In the genomic region with DNA sequence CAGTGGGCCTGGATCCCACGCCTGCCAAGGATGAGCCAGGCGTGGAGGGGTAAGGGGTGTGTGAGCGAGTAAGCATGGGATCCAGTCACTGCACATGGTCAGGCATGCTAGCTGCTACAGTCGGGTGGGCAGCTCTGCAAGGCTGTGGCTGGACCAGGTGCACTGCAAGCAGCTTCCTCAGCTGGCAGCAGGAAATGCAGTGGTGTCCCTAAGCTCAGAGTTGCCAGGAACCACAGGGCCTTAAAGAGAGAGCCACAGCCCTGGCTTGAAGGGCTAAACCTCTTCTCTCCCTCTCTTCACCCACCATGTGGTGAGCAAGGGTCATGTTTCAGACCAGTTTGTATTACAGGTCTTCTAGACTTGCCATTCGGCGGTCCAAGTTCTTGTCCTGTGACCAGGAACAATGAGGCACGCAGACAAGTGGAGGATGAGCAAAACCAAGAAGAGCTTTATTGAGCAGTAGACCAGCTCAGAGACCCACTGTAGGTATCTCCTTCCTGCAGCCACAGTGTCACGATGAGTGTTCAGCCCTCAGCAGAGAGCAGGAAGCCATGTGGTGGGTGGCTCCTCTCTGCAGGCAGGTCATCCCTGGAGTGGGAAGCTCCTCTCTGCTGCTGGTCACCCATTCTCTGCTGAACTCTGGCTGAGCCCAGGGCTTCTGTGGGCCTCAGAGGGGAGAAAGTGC, we compare ENCODE assay signal across 15 cellular contexts.
DNase-seq lines count a peak whose midpoint lies in the region; ATAC-seq and TF ChIP-seq lines count a peak whose summit lies in the region.
"Had no signal": no experiment of that assay in that cellular context is flagged by ENCODE, and none has a peak within 500 bp of the region (broad histone marks: within the 10 kb centered on the region; RNA-seq: fewer than 3 reads in every experiment).

No MANE protein-coding gene starts in this region.

- no peaks in the 10 kb centered on the region for H4K20me1 ChIP-seq in IMR-90 (ENCODE audit: insufficient read depth, low read length)

- no peak overlapping the region for H2AK9ac ChIP-seq in IMR-90 (replicated peaks; ENCODE audit: low read depth, low read length, poor library complexity)

- H3K36me3 ChIP-seq in IMR-90 (ENCODE audit: control insufficient read depth, insufficient read depth, low read length) (no peaks in the 10 kb centered on the region), upper lobe of right lung (no peaks in the 10 kb centered on the region)
- H3K36me3 ChIP-seq: SJCRH30 had no signal

- H3K18ac ChIP-seq in IMR-90 (ENCODE audit: low read depth, low read length), result no peak overlapping the region

- peaks cover 18% of the 10 kb centered on the region for H3K9me3 ChIP-seq in IMR-90 (ENCODE audit: control insufficient read depth, insufficient read depth, low read length)
- H3K9me3 ChIP-seq in upper lobe of right lung, result no peaks in the 10 kb centered on the region
- H3K9me3 ChIP-seq: SJCRH30 had no signal

- intact Hi-C loops in IMR-90 (cut with micrococcal nuclease), result no loop called here
- intact Hi-C loops in upper lobe of right lung (cut with DNase I), result no loop called here

- no peak overlapping the region for H3K4ac ChIP-seq in IMR-90 (ENCODE audit: low read depth, low read length)

- CTCF ChIA-PET in IMR-90 (lab: Yijun Ruan, JAX), result no interaction called here

- TF ChIP-seq POLR2A in IMR-90 (IDR thresholded peaks at IDR 0.05; ENCODE audit: low read depth, low read length), result no peak

- H2BK15ac ChIP-seq in IMR-90 (ENCODE audit: low read depth, low read length), result no peak overlapping the region

- no TSS peak for BruUV-seq in IMR-90 (replicated peaks; lab: Mats Ljungman, UMichigan)

- H2BK5ac ChIP-seq in IMR-90 (ENCODE audit: low read depth, low read length, poor library complexity, severe bottlenecking), result no peak overlapping the region

- H3K4me1 ChIP-seq in IMR-90 (ENCODE audit: control insufficient read depth, insufficient read depth, low read length), result no peaks in the 10 kb centered on the region
- H3K4me1 ChIP-seq in upper lobe of right lung, result no peaks in the 10 kb centered on the region
- H3K4me1 ChIP-seq: SJCRH30 had no signal

- TF ChIP-seq CTCF in IMR-90 (conservative IDR thresholded peaks at IDR 0.05; ENCODE audit: low read depth, low read length) (no peak), upper lobe of right lung (IDR thresholded peaks at IDR 0.05) (no peak)

- DNase-seq in IMR-90 (no peak), upper lobe of right lung (no peak), DMS53 (lab: John Stamatoyannopoulos, UW) (no peak), left lobe of liver (ENCODE audit: low spot score) (no peak)
- DNase-seq: activated naive CD4-positive, alpha-beta T cell treated with anti-CD3 and anti-CD28 coated beads, Interleukin-2, amount 10 ng/mL, durations not matched to agents 7 days and 5 days; activated T-cell treated with anti-CD3 and anti-CD28 coated beads for 4 hours; immature natural killer cell; KG1; NCI-H446; SJCRH30; T1000 had no signal

- H4K5ac ChIP-seq in IMR-90 (ENCODE audit: low read depth, low read length), result no peak overlapping the region

- H2AFZ ChIP-seq in IMR-90 (replicated peaks; ENCODE audit: low read length, poor library complexity), result peak overlapping the region; percentile 14

- 68% methylated on average over 6 of the region's 8 CpGs; no CpG with 5 or more reads in 1 of the 2 experiments for WGBS in IMR-90 (ENCODE audit: extremely low coverage in 2 of 2, insufficient read length in 1 of 2), 2 experiments

- H3K4me2 ChIP-seq in IMR-90 (ENCODE audit: low read depth, low read length), result no peak overlapping the region

- H3K79me1 ChIP-seq in IMR-90 (ENCODE audit: low read depth in 1 of 2, low read length in 2 of 2), result no peaks in the 10 kb centered on the region

- no peak overlapping the region for H2BK20ac ChIP-seq in IMR-90 (ENCODE audit: low read depth, low read length)

- no peak overlapping the region for H3K23ac ChIP-seq in IMR-90 (ENCODE audit: low read depth, low read length)

- H3K4me3 ChIP-seq in IMR-90 (ENCODE audit: insufficient read depth, low read depth, low read length) (no peak overlapping the region), upper lobe of right lung (no peak overlapping the region)
- H3K4me3 ChIP-seq: SJCRH30 had no signal

- H3K14ac ChIP-seq in IMR-90 (replicated peaks; ENCODE audit: low read depth, low read length), result no peak overlapping the region

- H2BK120ac ChIP-seq in IMR-90 (ENCODE audit: low read depth, low read length), result no peak overlapping the region

- H3K9me1 ChIP-seq in IMR-90 (ENCODE audit: insufficient read depth, low read length), result no peaks in the 10 kb centered on the region

- in situ Hi-C loops in IMR-90 (cut with MboI; ENCODE audit: low sequenced_read_pairs), result no loop called here

- H4K91ac ChIP-seq in IMR-90 (ENCODE audit: insufficient read depth, low read depth, low read length), result no peak overlapping the region

- H4K8ac ChIP-seq in IMR-90 (ENCODE audit: low read depth in 2 of 2, low read length in 2 of 2), result no peak overlapping the region

- no peak for TF ChIP-seq RAD21 in IMR-90 (IDR thresholded peaks at IDR 0.05; ENCODE audit: low read length)

- no peaks in the 10 kb centered on the region for H3K27me3 ChIP-seq in IMR-90 (ENCODE audit: control insufficient read depth, insufficient read depth, low read length)
- H3K27me3 ChIP-seq in upper lobe of right lung, result no peaks in the 10 kb centered on the region
- H3K27me3 ChIP-seq: SJCRH30 had no signal

- no peak overlapping the region for H2AK5ac ChIP-seq in IMR-90 (ENCODE audit: low read depth, low read length)

- dilution Hi-C loops in IMR-90 (cut with HindIII; ENCODE audit: low sequenced_read_pairs, unreplicated experiment), result no loop called here

- peak; percentile 56 for ATAC-seq in GM19324 (IDR thresholded peaks at IDR 0.05; ENCODE audit: low FRiP score, unreplicated experiment)
- ATAC-seq in HG02759 (IDR thresholded peaks at IDR 0.05; ENCODE audit: unreplicated experiment), result peak; percentile 66
- ATAC-seq in IMR-90 (ENCODE audit: low read depth), result no peak
- peak; percentile 29 for ATAC-seq in upper lobe of right lung
- no peak for ATAC-seq in GM18520 (IDR thresholded peaks at IDR 0.05; ENCODE audit: unreplicated experiment)
- no peak for ATAC-seq in left lobe of liver
- ATAC-seq: right cardiac atrium had no signal

- H3K56ac ChIP-seq in IMR-90 (ENCODE audit: extremely low read depth, insufficient read depth, low read length), result no peak overlapping the region

- H3K9ac ChIP-seq in IMR-90 (ENCODE audit: low read depth, low read length), result no peak overlapping the region

- POLR2A ChIA-PET in IMR-90 (lab: Charles Lee; ENCODE audit: unreplicated experiment), result no interaction called here

- no peak overlapping the region for H3K27ac ChIP-seq in IMR-90 (ENCODE audit: insufficient read depth, low read length)
- no peak overlapping the region for H3K27ac ChIP-seq in upper lobe of right lung
- H3K27ac ChIP-seq: SJCRH30 had no signal

TF ChIP-seq in IMR-90, 13 proteins besides CTCF, POLR2A, EP300 and RAD21:
- TF ChIP-seq BHLHE40 (IDR thresholded peaks at IDR 0.05; ENCODE audit: low read depth, low read length), result no peak
- TF ChIP-seq, protein P1, sequence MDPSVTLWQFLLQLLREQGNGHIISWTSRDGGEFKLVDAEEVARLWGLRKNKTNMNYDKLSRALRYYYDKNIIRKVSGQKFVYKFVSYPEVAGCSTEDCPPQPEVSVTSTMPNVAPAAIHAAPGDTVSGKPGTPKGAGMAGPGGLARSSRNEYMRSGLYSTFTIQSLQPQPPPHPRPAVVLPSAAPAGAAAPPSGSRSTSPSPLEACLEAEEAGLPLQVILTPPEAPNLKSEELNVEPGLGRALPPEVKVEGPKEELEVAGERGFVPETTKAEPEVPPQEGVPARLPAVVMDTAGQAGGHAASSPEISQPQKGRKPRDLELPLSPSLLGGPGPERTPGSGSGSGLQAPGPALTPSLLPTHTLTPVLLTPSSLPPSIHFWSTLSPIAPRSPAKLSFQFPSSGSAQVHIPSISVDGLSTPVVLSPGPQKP (IDR thresholded peaks at IDR 0.05; ENCODE audit: borderline replicate concordance, low read depth, low read length), result no peak
- no peak for TF ChIP-seq CHD1 (IDR thresholded peaks at IDR 0.05; ENCODE audit: low read depth, low read length)
- no peak for TF ChIP-seq MXI1 (IDR thresholded peaks at IDR 0.05; ENCODE audit: borderline replicate concordance, low read depth, low read length)

Comparison
In these comparisons a context has a peak if more than half of its experiments do, and no peak if none do; other contexts are left out.
1. ATAC-seq: peak in GM19324 (single experiment), HG02759 (single experiment) and upper lobe of right lung (single experiment); none in IMR-90 (single experiment), GM18520 (single experiment) and left lobe of liver (single experiment).